8 cellular contexts compared by ENCODE assay signal in the genomic region with DNA sequence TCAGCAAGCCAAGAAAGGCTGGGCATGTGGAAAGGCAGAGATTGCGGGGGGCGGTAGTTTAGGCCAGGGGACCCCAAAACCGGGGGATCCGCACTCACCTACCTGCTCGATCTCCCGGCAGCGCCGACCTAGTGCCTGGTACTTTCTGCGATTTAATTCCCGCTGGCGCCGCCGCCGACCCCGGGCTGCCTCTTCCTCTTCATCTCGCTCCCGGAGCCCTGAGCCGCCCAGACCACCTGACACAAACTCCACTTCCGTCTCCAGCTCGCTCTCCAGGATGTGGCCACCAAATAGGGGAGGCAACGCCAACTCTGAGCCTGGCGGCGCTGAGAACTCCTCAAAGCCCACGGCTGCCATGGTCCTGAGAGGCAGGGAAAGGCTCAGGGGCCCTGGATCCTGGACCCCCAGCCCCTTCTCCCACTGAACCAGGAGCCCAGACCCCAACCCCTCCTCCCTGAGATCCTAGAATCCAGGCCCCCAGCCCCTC. TPM values are rescaled to one million over a fixed set of nuclear protein-coding genes. Genes with fewer than 3 reads are reported as not detected.
DNase-seq lines count a peak whose midpoint lies in the region; ATAC-seq and TF ChIP-seq lines count a peak whose summit lies in the region.

No MANE protein-coding gene starts in this region.

- H3K9me3 ChIP-seq in adrenal gland (replicated peaks in 1 of 3) (no peaks in the 10 kb centered on the region), prostate gland (no peaks in the 10 kb centered on the region)

- H3K27me3 ChIP-seq in adrenal gland (no peaks in the 10 kb centered on the region), prostate gland (replicated peaks; ENCODE audit: insufficient read depth) (no peaks in the 10 kb centered on the region)

- DNase-seq in A172 (ENCODE audit: low spot score) (peak; percentile 49), RWPE1 (ENCODE audit: low spot score) (no peak), adrenal gland (peak in 4 of 7 donors; percentile 47 to 54 (median 51)), left ventricle myocardium superior (no peak), prostate gland (ENCODE audit: low spot score) (peak; percentile 33), NCI-H1417 (lab: John Stamatoyannopoulos, UW) (no peak), SK-N-DZ (ENCODE audit: low spot score) (no peak)

- intact Hi-C loops in adrenal gland (cut with DNase I) (no loop called here), left ventricle myocardium superior (cut with micrococcal nuclease) (no loop called here), prostate gland (cut with DNase I) (no loop called here)

- H3K36me3 ChIP-seq in adrenal gland (replicated peaks in 1 of 2) (peaks cover 0 to 25% of the 10 kb centered on the region in 2 donors), prostate gland (peaks cover under 1 to 4% of the 10 kb centered on the region in 2 donors)

- 18 to 20% (median 19%) methylated on average over 13 to 24 of the region's 24 CpGs for WGBS in adrenal gland, 4 donors
- 36% methylated on average over 21 of the region's 24 CpGs for WGBS in prostate gland

- H3K4me3 ChIP-seq in adrenal gland (peak overlapping the region; percentile 52 to 81 (median 72)), prostate gland (peak overlapping the region; percentile 85 to 90)

- peak; percentile 5 for ATAC-seq in left ventricle myocardium superior

- TF ChIP-seq POLR2A in GM18526 (IDR thresholded peaks at IDR 0.05; ENCODE audit: extremely low read depth, insufficient read length) (peak; percentile 32), adrenal gland (IDR thresholded peaks at IDR 0.05) (no peak), prostate gland (IDR thresholded peaks at IDR 0.05) (peak; percentile 22)

- POLR2A ChIA-PET in RWPE1 (lab: Yijun Ruan, JAX; ENCODE audit: low non-redundant PET) = interaction anchor here (0.6 kb wide), 1 partner anchor 11 kb away, joined by 5 read pairs; no protein-coding TSS in a partner anchor

- peaks cover 22 to 23% of the 10 kb centered on the region in 2 donors for H3K4me1 ChIP-seq in adrenal gland (replicated peaks in 1 of 2)
- H3K4me1 ChIP-seq in prostate gland (replicated peaks) = peaks cover 16% of the 10 kb centered on the region

- no peak for TF ChIP-seq CTCF in RWPE1 (conservative IDR thresholded peaks at IDR 0.05; ENCODE audit: low read depth)
- TF ChIP-seq CTCF in adrenal gland (IDR thresholded peaks at IDR 0.05) = no peak
- no peak for TF ChIP-seq CTCF in prostate gland (IDR thresholded peaks at IDR 0.05)

- H3K27ac ChIP-seq in RWPE1 (peak overlapping the region; percentile 87), adrenal gland (peak overlapping the region in 1 of 5 donors; percentile 1), prostate gland (peak overlapping the region; percentile 90 to 92)

- CTCF ChIA-PET in RWPE1 (lab: Yijun Ruan, JAX) = no interaction called here

RNA-seq across cellular contexts. Expression of gene TFPT, which starts 1.1 kb away (rescaled TPM):
- total RNA-seq in A172 (2014; rRNA removed; shearing (Covaris generic)) = 49.9 and 53.8 TPM in 2 replicates
- total RNA-seq in adrenal gland (10 to 100 TPM; 19.5 to 25.8 (median 23.2) TPM), left ventricle myocardium superior (14.3 TPM), prostate gland (10 to 100 TPM; 30.7 to 52.0 TPM)
- 10 to 100 TPM; 11.4 to 58.6 (median 40.4) TPM for polyA plus RNA-seq in adrenal gland
- polyA plus RNA-seq in SK-N-DZ (2014; cell fraction: cytosol; rRNA removed) = 6.9 and 9.3 TPM in 2 replicates
- polyA plus RNA-seq in SK-N-DZ (2014; cell fraction: nucleus; rRNA removed) = 4.1 and 6.0 TPM in 2 replicates

RNA-seq across cellular contexts. Expression of gene PRPF31, which starts 1.2 kb away (rescaled TPM):
- 135 and 162 TPM in 2 replicates for total RNA-seq in A172 (2014; rRNA removed; shearing (Covaris generic))
- 10 to 100 TPM; 36.1 to 72.5 (median 50.7) TPM for total RNA-seq in adrenal gland
- 10 to 100 TPM; 54.4 to 91.7 (median 74.6) TPM for polyA plus RNA-seq in adrenal gland
- 43.2 TPM for total RNA-seq in left ventricle myocardium superior
- 10 to 100 TPM; 50.7 to 71.6 TPM for total RNA-seq in prostate gland
- 52.1 and 68.2 TPM in 2 replicates for polyA plus RNA-seq in SK-N-DZ (2014; cell fraction: cytosol; rRNA removed)
- 74.3 and 84.2 TPM in 2 replicates for polyA plus RNA-seq in SK-N-DZ (2014; cell fraction: nucleus; rRNA removed)

RNA-seq across cellular contexts. Expression of gene NDUFA3, which starts 11.7 kb away (rescaled TPM):
- 79.7 and 156 TPM in 2 replicates for total RNA-seq in A172 (2014; rRNA removed; shearing (Covaris generic))
- total RNA-seq in adrenal gland = 100 to 1,000 TPM in 5 of 8 donors, 10 to 100 TPM in 3; 33.2 to 211 (median 144) TPM
- 1,000 to 10,000 TPM in 2 of 3 donors, 100 to 1,000 TPM in 1; 237 to 1,730 (median 1,627) TPM for polyA plus RNA-seq in adrenal gland
- total RNA-seq in left ventricle myocardium superior = 589 TPM
- 10 to 100 TPM; 39.4 to 48.5 TPM for total RNA-seq in prostate gland
- 13.0 and 193 TPM in 2 replicates for polyA plus RNA-seq in SK-N-DZ (2014; cell fraction: cytosol; rRNA removed)
- polyA plus RNA-seq in SK-N-DZ (2014; cell fraction: nucleus; rRNA removed) = 9.1 and 13.3 TPM in 2 replicates

RNA-seq across cellular contexts. Expression of gene OSCAR, which starts 13.8 kb away (rescaled TPM):
- 0.41 TPM in 1 of 2 replicates, not detected in the other for total RNA-seq in A172 (2014; rRNA removed; shearing (Covaris generic))
- total RNA-seq in adrenal gland (1 to 10 TPM in 6 of 8 donors, under 1 TPM in 1, not detected in 1; 0.24 to 6.6 (median 2.4) TPM), left ventricle myocardium superior (1.1 TPM), prostate gland (1 to 10 TPM in 1 of 2 donors, under 1 TPM in 1; 0.23 to 1.6 TPM)
- 1 to 10 TPM in 2 of 3 donors, under 1 TPM in 1; 0.55 to 6.0 (median 3.3) TPM for polyA plus RNA-seq in adrenal gland
- not detected in 2 replicates for polyA plus RNA-seq in SK-N-DZ (2014; cell fraction: cytosol; rRNA removed)
- not detected in 2 replicates for polyA plus RNA-seq in SK-N-DZ (2014; cell fraction: nucleus; rRNA removed)

RNA-seq across cellular contexts. Expression of gene CNOT3, which starts 23.2 kb away (rescaled TPM):
- total RNA-seq in A172 (2014; rRNA removed; shearing (Covaris generic)) = 21.1 and 25.5 TPM in 2 replicates
- 10 to 100 TPM; 20.2 to 61.0 (median 47.0) TPM for total RNA-seq in adrenal gland
- polyA plus RNA-seq in adrenal gland = 10 to 100 TPM; 47.0 to 82.3 (median 66.6) TPM
- total RNA-seq in left ventricle myocardium superior = 23.2 TPM
- 10 to 100 TPM; 22.8 to 54.4 TPM for total RNA-seq in prostate gland
- 7.1 and 7.9 TPM in 2 replicates for polyA plus RNA-seq in SK-N-DZ (2014; cell fraction: cytosol; rRNA removed)
- polyA plus RNA-seq in SK-N-DZ (2014; cell fraction: nucleus; rRNA removed) = 6.6 and 21.2 TPM in 2 replicates

Comparison
In these comparisons a context has a peak if more than half of its experiments do, and no peak if none do; other contexts are left out.
1. DNase-seq: peak in A172 (single experiment), adrenal gland (4 of 7) and prostate gland (single experiment); none in RWPE1 (single experiment), left ventricle myocardium superior (single experiment), NCI-H1417 (0 of 3) and SK-N-DZ (single experiment).
2. POLR2A ChIP-seq: peak in GM18526 (single experiment) and prostate gland (single experiment); none in adrenal gland (0 of 2).